In the genomic region with DNA sequence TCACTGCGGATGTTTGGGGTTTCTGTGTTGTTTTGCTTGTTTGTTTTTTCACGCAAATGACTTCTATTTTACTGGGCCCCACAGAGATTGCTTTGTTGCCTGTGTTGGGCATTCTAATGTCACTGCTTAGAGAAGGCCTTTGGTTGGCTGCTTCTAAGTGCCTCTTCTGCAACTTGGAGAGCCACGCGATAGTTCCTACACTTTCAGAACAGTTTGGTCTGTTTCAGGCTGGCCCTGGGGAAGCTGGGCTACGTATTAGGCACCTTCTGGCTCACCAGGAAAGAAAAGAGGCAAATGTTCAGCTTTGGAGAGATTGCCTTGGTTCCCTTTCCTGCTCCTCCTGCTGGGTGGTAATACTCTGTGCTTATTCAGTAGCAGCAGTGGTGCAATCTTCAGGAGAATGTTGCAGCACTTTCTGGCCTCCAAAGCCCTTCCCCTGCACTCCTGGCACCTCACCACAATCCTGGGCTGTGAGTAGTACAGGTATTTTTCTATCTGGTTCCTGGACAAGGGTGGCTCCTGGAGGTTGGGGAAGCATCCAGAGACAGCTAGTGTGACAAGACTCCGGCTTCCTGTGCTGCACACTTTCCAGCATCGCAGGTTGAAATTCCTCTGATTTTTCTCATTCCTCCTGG, we compare ENCODE assay signal across 19 cellular contexts. TPM values are rescaled to one million over a fixed set of nuclear protein-coding genes. Genes with fewer than 3 reads are reported as not detected.
DNase-seq lines count a peak whose midpoint lies in the region; ATAC-seq and TF ChIP-seq lines count a peak whose summit lies in the region.
"Had no signal": no experiment of that assay in that cellular context is flagged by ENCODE, and none has a peak within 500 bp of the region (broad histone marks: within the 10 kb centered on the region; RNA-seq: fewer than 3 reads in every experiment).

No MANE protein-coding gene starts in this region.

- no peaks in the 10 kb centered on the region for H3K36me3 Mint-ChIP-seq in activated CD4-positive, alpha-beta T cell treated with anti-CD3 and anti-CD28 coated beads for 36 hours (ENCODE audit: low read depth)

- H3K4me3 Mint-ChIP-seq in activated CD4-positive, alpha-beta T cell treated with anti-CD3 and anti-CD28 coated beads for 36 hours = no peak overlapping the region
- H3K4me3 Mint-ChIP-seq: activated naive CD8-positive, alpha-beta T cell treated with anti-CD3 and anti-CD28 coated beads, Interleukin-2, amount 50 U/mL, for 24 hours; activated T-helper 17 cell treated with anti-CD3 and anti-CD28 coated beads, Interleukin-2, amount 50 U/mL, for 72 hours; T-helper 2 cell treated with Interferon-gamma antibody and Interleukin-4, amounts not matched to agents 5 μg/mL and 100 μg/mL, for 36 hours had no signal

- intact Hi-C loops in activated CD4-positive, alpha-beta T cell treated with anti-CD3 and anti-CD28 coated beads for 36 hours (cut with DNase I, micrococcal nuclease) = no loop called here

- POLR2A ChIA-PET in activated CD4-positive, alpha-beta T cell treated with anti-CD3 and anti-CD28 coated beads for 36 hours (lab: Charles Lee) = no interaction called here
- POLR2A ChIA-PET in RWPE1 (lab: Yijun Ruan, JAX; ENCODE audit: low non-redundant PET) = no interaction called here

- no peak overlapping the region for H3K4me3 ChIP-seq in foreskin fibroblast (ENCODE audit: low read depth in 1 of 2, low read length in 2 of 2)

- CTCF ChIA-PET in activated CD4-positive, alpha-beta T cell treated with anti-CD3 and anti-CD28 coated beads for 36 hours (lab: Charles Lee) = interaction anchor here (1.3 kb wide), 1 partner anchor 22 kb away, joined by 3 read pairs; no protein-coding TSS in a partner anchor
- CTCF ChIA-PET in RWPE1 (lab: Yijun Ruan, JAX) = no interaction called here

- ATAC-seq in activated CD4-positive, alpha-beta T cell treated with anti-CD3 and anti-CD28 coated beads for 36 hours = no peak
- peak; percentile 72 for ATAC-seq in esophagus mucosa
- ATAC-seq: activated naive CD8-positive, alpha-beta T cell treated with anti-CD3 and anti-CD28 coated beads, Interleukin-2, amount 50 U/mL, for 24 hours; activated T-helper 17 cell treated with anti-CD3 and anti-CD28 coated beads, Interleukin-2, amount 50 U/mL, for 72 hours; HCT116 had no signal

- DNase-seq in activated CD4-positive, alpha-beta T cell treated with anti-CD3 and anti-CD28 coated beads for 36 hours = peak; percentile 0
- no peak for DNase-seq in activated CD4-positive, alpha-beta T cell treated with anti-CD3 and anti-CD28 coated beads, Interleukin-2, amount 50 U/mL, for 48 hours
- DNase-seq in RWPE1 (ENCODE audit: low spot score) (no peak), substantia nigra (lab: John Stamatoyannopoulos, UW) (no peak), LoVo (ENCODE audit: low spot score) (no peak), GM10266 (ENCODE audit: extremely low spot score) (no peak), foreskin fibroblast (no peak)
- DNase-seq: activated CD4-positive, CD25-positive, alpha-beta regulatory T cell; activated naive CD8-positive, alpha-beta T cell treated with anti-CD3 and anti-CD28 coated beads, Interleukin-2, amount 50 U/mL, for 24 hours; brain microvascular endothelial cell; C1 segment of cervical spinal cord; NCI-H82; occipital lobe; stimulated activated CD8-positive, alpha-beta memory T cell treated with anti-CD3 and anti-CD28 coated beads, Interleukin-4, amount 100 ng/mL, for 48 hours had no signal

- H3K27ac ChIP-seq in RWPE1 = peak overlapping the region; percentile 16; the same call in 1 of the 2 replicates
- peak overlapping the region; percentile 14 for H3K27ac ChIP-seq in substantia nigra (ENCODE audit: low read depth, low read length, poor library complexity, severe bottlenecking)
- H3K27ac ChIP-seq: brain microvascular endothelial cell had no signal

- peaks cover 4% of the 10 kb centered on the region for H3K27me3 Mint-ChIP-seq in activated CD4-positive, alpha-beta T cell treated with anti-CD3 and anti-CD28 coated beads for 36 hours
- H3K27me3 Mint-ChIP-seq: activated T-helper 17 cell treated with anti-CD3 and anti-CD28 coated beads, Interleukin-2, amount 50 U/mL, for 72 hours had no signal

- peaks cover 10% of the 10 kb centered on the region for H3K4me1 Mint-ChIP-seq in activated CD4-positive, alpha-beta T cell treated with anti-CD3 and anti-CD28 coated beads for 36 hours

- TF ChIP-seq CTCF in RWPE1 (conservative IDR thresholded peaks at IDR 0.05; ENCODE audit: low read depth) (no peak), GM10266 (IDR thresholded peaks at IDR 0.05; ENCODE audit: control insufficient read depth, insufficient read depth, low read depth, missing control alignments) (no peak), foreskin fibroblast (IDR thresholded peaks at IDR 0.05; ENCODE audit: low read depth, low read length) (no peak)

- H3K27ac Mint-ChIP-seq in activated CD4-positive, alpha-beta T cell treated with anti-CD3 and anti-CD28 coated beads for 36 hours = no peak overlapping the region
- H3K27ac Mint-ChIP-seq: activated naive CD8-positive, alpha-beta T cell treated with anti-CD3 and anti-CD28 coated beads, Interleukin-2, amount 50 U/mL, for 24 hours; activated T-helper 17 cell treated with anti-CD3 and anti-CD28 coated beads, Interleukin-2, amount 50 U/mL, for 72 hours; T-helper 2 cell treated with Interferon-gamma antibody and Interleukin-4, amounts not matched to agents 5 μg/mL and 100 μg/mL, for 36 hours had no signal

- no peaks in the 10 kb centered on the region for H3K9me3 Mint-ChIP-seq in activated CD4-positive, alpha-beta T cell treated with anti-CD3 and anti-CD28 coated beads for 36 hours (ENCODE audit: low read depth)
- H3K9me3 Mint-ChIP-seq: activated naive CD8-positive, alpha-beta T cell treated with anti-CD3 and anti-CD28 coated beads, Interleukin-2, amount 50 U/mL, for 24 hours; activated T-helper 17 cell treated with anti-CD3 and anti-CD28 coated beads, Interleukin-2, amount 50 U/mL, for 72 hours; T-helper 2 cell treated with Interferon-gamma antibody and Interleukin-4, amounts not matched to agents 5 μg/mL and 100 μg/mL, for 36 hours had no signal

RNA-seq across cellular contexts. Expression of a gene that starts 1.2 kb away (rescaled TPM):
- total RNA-seq in activated CD4-positive, alpha-beta T cell treated with anti-CD3 and anti-CD28 coated beads for 36 hours = not detected
- total RNA-seq in esophagus mucosa = not detected
- total RNA-seq: activated CD8-positive, alpha-beta memory T cell treated with anti-CD3 and anti-CD28 coated beads for 36 hours; activated T-helper 17 cell treated with anti-CD3 and anti-CD28 coated beads, Interleukin-2, amount 50 U/mL, for 72 hours; occipital lobe had no signal
